ENCODE assay signal across 16 cellular contexts in the genomic region with DNA sequence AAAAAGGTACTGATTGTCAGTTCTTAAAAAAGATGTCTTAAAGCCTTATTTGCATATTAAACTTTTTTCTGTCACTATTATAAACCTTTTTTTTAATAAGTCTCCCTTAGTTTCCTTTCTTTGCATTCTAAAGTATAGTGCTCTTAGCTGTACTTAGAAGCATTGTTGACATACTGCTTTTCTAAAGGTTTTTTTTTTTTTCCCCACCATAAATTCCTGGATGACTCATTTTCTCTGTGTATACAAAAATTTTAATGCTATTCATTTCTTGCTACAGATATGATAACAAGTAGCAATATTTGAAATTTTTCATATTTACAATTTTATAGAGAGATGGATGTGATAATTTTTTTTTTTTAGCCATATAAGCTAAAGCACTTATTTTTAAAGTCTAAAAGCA. TPM values are rescaled to one million over a fixed set of nuclear protein-coding genes. Genes with fewer than 3 reads are reported as not detected.
A peak's percentile ranks its signal among the peaks of the same experiment; 100 is the strongest.
DNase-seq lines count a peak whose midpoint lies in the region; ATAC-seq and TF ChIP-seq lines count a peak whose summit lies in the region.
"Had no signal": no experiment of that assay in that cellular context is flagged by ENCODE, and none has a peak within 500 bp of the region (broad histone marks: within the 10 kb centered on the region; RNA-seq: fewer than 3 reads in every experiment).

No MANE protein-coding gene starts in this region.

- TF ChIP-seq CTCF in natural killer cell (IDR thresholded peaks at IDR 0.05): no peak
- no peak for TF ChIP-seq CTCF in foreskin keratinocyte (conservative IDR thresholded peaks at IDR 0.05)

- H3K27ac Mint-ChIP-seq in natural killer cell: peak overlapping the region; percentile 56 to 72
- H3K27ac Mint-ChIP-seq in natural killer cell treated with Interleukin-12 subunit alpha and Interleukin-12 subunit beta and Interleukin-15 and Interleukin-18, amount 100 ng/mL, for 72 hours: no peak overlapping the region
- H3K27ac Mint-ChIP-seq: type B pancreatic cell had no signal

- peaks cover 64% of the 10 kb centered on the region for H3K36me3 ChIP-seq in adipocyte (ENCODE audit: control insufficient read depth, insufficient read depth, low read length, severe bottlenecking)

- no peak overlapping the region for H3K9ac ChIP-seq in adipocyte (ENCODE audit: low read length)

- H3K4me3 Mint-ChIP-seq in natural killer cell: no peak overlapping the region
- no peak overlapping the region for H3K4me3 Mint-ChIP-seq in natural killer cell treated with Interleukin-12 subunit alpha and Interleukin-12 subunit beta and Interleukin-15 and Interleukin-18, amount 100 ng/mL, for 72 hours
- H3K4me3 Mint-ChIP-seq: type B pancreatic cell had no signal

- no peaks in the 10 kb centered on the region for H3K27me3 Mint-ChIP-seq in natural killer cell (ENCODE audit: low read depth in 2 of 2)
- no peaks in the 10 kb centered on the region for H3K27me3 Mint-ChIP-seq in natural killer cell treated with Interleukin-12 subunit alpha and Interleukin-12 subunit beta and Interleukin-15 and Interleukin-18, amount 100 ng/mL, for 72 hours
- H3K27me3 Mint-ChIP-seq: type B pancreatic cell had no signal

- DNase-seq in natural killer cell (no peak), adipocyte (ENCODE audit: low read depth) (peak; percentile 64), foreskin keratinocyte (peak; percentile 28 to 51), cerebellum (ENCODE audit: low spot score) (no peak), DMS79 treated with DMSO at 0.1 percent for 48 hours (lab: John Stamatoyannopoulos, UW) (no peak)
- no peak for DNase-seq in natural killer cell treated with Interleukin-12 subunit alpha and Interleukin-12 subunit beta and Interleukin-15 and Interleukin-18, amount 100 ng/mL, for 72 hours (ENCODE audit: low spot score)
- DNase-seq: activated CD4-positive, alpha-beta T cell treated with anti-CD3 and anti-CD28 coated beads, Interleukin-2, amount 50 U/mL, for 4 hours; activated effector memory CD4-positive, alpha-beta T cell treated with Interleukin-2 at 50 U/mL for 16 hours; posterior cingulate gyrus had no signal

- ATAC-seq in natural killer cell (no peak), foreskin keratinocyte (peak; percentile 41), HG02981 (IDR thresholded peaks at IDR 0.05; ENCODE audit: unreplicated experiment) (no peak), HG02885 (IDR thresholded peaks at IDR 0.05; ENCODE audit: poor library complexity, unreplicated experiment) (no peak)
- ATAC-seq in natural killer cell treated with Interleukin-12 subunit alpha and Interleukin-12 subunit beta and Interleukin-15 and Interleukin-18, amount 100 ng/mL, for 72 hours: no peak
- ATAC-seq: GM12878 had no signal

- intact Hi-C loops in natural killer cell (cut with micrococcal nuclease): no loop called here

- H3K9me3 Mint-ChIP-seq in natural killer cell: no peaks in the 10 kb centered on the region
- no peaks in the 10 kb centered on the region for H3K9me3 Mint-ChIP-seq in natural killer cell treated with Interleukin-12 subunit alpha and Interleukin-12 subunit beta and Interleukin-15 and Interleukin-18, amount 100 ng/mL, for 72 hours
- H3K9me3 Mint-ChIP-seq: type B pancreatic cell had no signal

- H3K9me3 ChIP-seq in adipocyte (ENCODE audit: control insufficient read depth, low read length): no peaks in the 10 kb centered on the region

- peaks cover 0 to 4% of the 10 kb centered on the region in 2 donors for H3K4me1 Mint-ChIP-seq in natural killer cell
- no peaks in the 10 kb centered on the region for H3K4me1 Mint-ChIP-seq in natural killer cell treated with Interleukin-12 subunit alpha and Interleukin-12 subunit beta and Interleukin-15 and Interleukin-18, amount 100 ng/mL, for 72 hours (ENCODE audit: low read depth in 2 of 2)

- H3K4me3 ChIP-seq in adipocyte (ENCODE audit: low read length): no peak overlapping the region
- H3K4me3 ChIP-seq: GM12878 had no signal

- H3K27me3 ChIP-seq in adipocyte (replicated peaks; ENCODE audit: control insufficient read depth, insufficient read depth, low read length) (no peaks in the 10 kb centered on the region), foreskin keratinocyte (no peaks in the 10 kb centered on the region)

- H3K4me1 ChIP-seq in adipocyte (ENCODE audit: control insufficient read depth, insufficient read depth, low read length) (peaks cover 19% of the 10 kb centered on the region), foreskin keratinocyte (peaks cover 14% of the 10 kb centered on the region)

- H3K27ac ChIP-seq in foreskin keratinocyte: no peak overlapping the region
- H3K27ac ChIP-seq: HL-60 had no signal

- H3K36me3 Mint-ChIP-seq in natural killer cell: no peaks in the 10 kb centered on the region
- H3K36me3 Mint-ChIP-seq in natural killer cell treated with Interleukin-12 subunit alpha and Interleukin-12 subunit beta and Interleukin-15 and Interleukin-18, amount 100 ng/mL, for 72 hours: no peaks in the 10 kb centered on the region

RNA-seq across cellular contexts. Expression of gene METTL21C, which starts 43.5 kb away (rescaled TPM):
- total RNA-seq in natural killer cell: not detected
- not detected for total RNA-seq in natural killer cell treated with Interleukin-12 subunit alpha and Interleukin-12 subunit beta and Interleukin-15 and Interleukin-18, amount 100 ng/mL, for 72 hours
- total RNA-seq in foreskin keratinocyte: not detected in 2 replicates
- polyA plus RNA-seq in foreskin keratinocyte: not detected in 2 replicates
- 0.82 TPM for total RNA-seq in cerebellum
- total RNA-seq: cardiac septum; T-helper 2 cell treated with Interferon-gamma antibody and Interleukin-4, amounts not matched to agents 100 ng/mL and 5 ng/mL, for 36 hours had no signal
- polyA plus RNA-seq: GM12878 had no signal

RNA-seq across cellular contexts. Expression of gene TPP2, which starts 54.6 kb away (rescaled TPM):
- total RNA-seq in natural killer cell (100 to 1,000 TPM; 128 to 147 (median 136) TPM), foreskin keratinocyte (61.3 and 61.8 TPM in 2 replicates), cerebellum (52.0 TPM)
- total RNA-seq in natural killer cell treated with Interleukin-12 subunit alpha and Interleukin-12 subunit beta and Interleukin-15 and Interleukin-18, amount 100 ng/mL, for 72 hours: 10 to 100 TPM; 60.2 to 99.3 TPM
- 25.4 and 27.4 TPM in 2 replicates for polyA plus RNA-seq in foreskin keratinocyte

Comparison
In these comparisons a context has a peak if more than half of its experiments do, and no peak if none do; other contexts are left out.
1. H3K27ac Mint-ChIP-seq: peak in natural killer cell (2 of 2); none in natural killer cell treated with Interleukin-12 subunit alpha and Interleukin-12 subunit beta and Interleukin-15 and Interleukin-18, amount 100 ng/mL, for 72 hours (0 of 2).
2. DNase-seq: peak in adipocyte (single experiment) and foreskin keratinocyte (2 of 2); none in natural killer cell (single experiment), natural killer cell treated with Interleukin-12 subunit alpha and Interleukin-12 subunit beta and Interleukin-15 and Interleukin-18, amount 100 ng/mL, for 72 hours (single experiment), cerebellum (single experiment) and DMS79 treated with DMSO at 0.1 percent for 48 hours (single experiment).